16 cellular contexts compared by ENCODE assay signal in genomic region chr1:8293641-8294169, GRCh38.
"Had no signal": no experiment of that assay in that cellular context is flagged by ENCODE, and none has a peak within 500 bp of the region (broad histone marks: within the 10 kb centered on the region; RNA-seq: fewer than 3 reads in every experiment).

No MANE protein-coding gene starts in this region.

- DNase-seq: activated CD4-positive, alpha-beta T cell treated with anti-CD3 and anti-CD28 coated beads, Interleukin-2, amount 10 ng/mL, durations not matched to agents 24 days and 14 days; activated CD8-positive, alpha-beta T cell treated with anti-CD3 and anti-CD28 coated beads for 36 hours; activated naive CD4-positive, alpha-beta T cell treated with anti-CD3 and anti-CD28 coated beads for 36 hours; activated T-cell treated with anti-CD3 and anti-CD28 coated beads, Interleukin-2, amount 50 U/mL, for 24 hours; brain microvascular endothelial cell; central memory CD4-positive, alpha-beta T cell; foreskin melanocyte; head of caudate nucleus; left ventricle myocardium superior; mesenchymal stem cell; naive thymus-derived CD4-positive, alpha-beta T cell; stimulated activated CD4-positive, alpha-beta T cell treated with anti-CD3 and anti-CD28 coated beads, Interleukin-12 subunit alpha, Interleukin-12 subunit beta, amount 100 ng/mL, for 4 hours; stimulated activated CD4-positive, alpha-beta T cell treated with anti-CD3 and anti-CD28 coated beads, Interleukin-1b, Interleukin-23, amount 100 ng/mL, for 48 hours; T1000 had no signal

- H3K4me3 ChIP-seq: colonic mucosa, suprapubic skin had no signal

- H3K4me1 ChIP-seq: colonic mucosa, suprapubic skin had no signal

- ATAC-seq: activated CD8-positive, alpha-beta T cell treated with anti-CD3 and anti-CD28 coated beads for 36 hours; left ventricle myocardium superior; naive thymus-derived CD4-positive, alpha-beta T cell had no signal

- H3K27ac ChIP-seq: brain microvascular endothelial cell, colonic mucosa, suprapubic skin had no signal

- H3K27me3 ChIP-seq: brain microvascular endothelial cell, colonic mucosa, suprapubic skin had no signal

- H3K36me3 ChIP-seq: brain microvascular endothelial cell, colonic mucosa, suprapubic skin had no signal

- H3K9me3 ChIP-seq: colonic mucosa, suprapubic skin had no signal
